In genomic region chr6:22221630-22222029, GRCh38 we compare ENCODE assay signal across 24 cellular contexts.
DNase-seq lines count a peak whose midpoint lies in the region; TF ChIP-seq lines count a peak whose summit lies in the region.
"Had no signal": no experiment of that assay in that cellular context is flagged by ENCODE, and none has a peak within 500 bp of the region (broad histone marks: within the 10 kb centered on the region; RNA-seq: fewer than 3 reads in every experiment).

No MANE protein-coding gene starts in this region.

- H2AFZ ChIP-seq in osteoblast (ENCODE audit: low read length): no peak overlapping the region
- H2AFZ ChIP-seq: parathyroid adenoma had no signal

- H3K27me3 ChIP-seq in endodermal cell (ENCODE audit: control insufficient read depth, insufficient read depth, low read length, poor library complexity, severe bottlenecking): no peaks in the 10 kb centered on the region
- no peaks in the 10 kb centered on the region for H3K27me3 ChIP-seq in iPS-18a (ENCODE audit: control insufficient read depth, insufficient read depth, low read length)
- H3K27me3 ChIP-seq in osteoblast (ENCODE audit: insufficient read depth, low read length): no peaks in the 10 kb centered on the region
- H3K27me3 ChIP-seq in vagina: no peaks in the 10 kb centered on the region
- H3K27me3 ChIP-seq: stomach, transverse colon had no signal

- no peak for TF ChIP-seq POLR2A in vagina (IDR thresholded peaks at IDR 0.05)

- peaks cover 11% of the 10 kb centered on the region for H3K4me1 Mint-ChIP-seq in endodermal cell
- H3K4me1 Mint-ChIP-seq: activated naive CD8-positive, alpha-beta T cell treated with anti-CD3 and anti-CD28 coated beads, Interleukin-2, amount 10 ng/mL, durations not matched to agents 7 days and 5 days; IgD-negative memory B cell; naive thymus-derived CD4-positive, alpha-beta T cell had no signal

- no peaks in the 10 kb centered on the region for H4K20me1 ChIP-seq in osteoblast (ENCODE audit: insufficient read depth, low read length)

- no peak overlapping the region for H3K27ac Mint-ChIP-seq in endodermal cell
- H3K27ac Mint-ChIP-seq: activated naive CD8-positive, alpha-beta T cell treated with anti-CD3 and anti-CD28 coated beads, Interleukin-2, amount 10 ng/mL, durations not matched to agents 7 days and 5 days; IgD-negative memory B cell had no signal

- WGBS in endodermal cell (ENCODE audit: insufficient coverage in 1 of 2, insufficient read length in 1 of 2), 2 experiments: 89% methylated on average over 3 of the region's 3 CpGs; no CpG with 5 or more reads in 1 of the 2 experiments

- no peaks in the 10 kb centered on the region for H3K79me2 ChIP-seq in osteoblast (ENCODE audit: insufficient read depth, low read length)
- H3K79me2 ChIP-seq: parathyroid adenoma had no signal

- H3K27ac ChIP-seq in endodermal cell (ENCODE audit: low read depth, low read length) (no peak overlapping the region), iPS-18a (ENCODE audit: low read length) (no peak overlapping the region), osteoblast (ENCODE audit: low read depth, low read length) (no peak overlapping the region), vagina (no peak overlapping the region)
- H3K27ac ChIP-seq: 22Rv1, HL-60, parathyroid adenoma, stomach, transverse colon, WERI-Rb-1 had no signal

- no peak overlapping the region for H3K4me2 ChIP-seq in osteoblast (ENCODE audit: insufficient read depth, low read length)

- no peak overlapping the region for H3K4me3 Mint-ChIP-seq in endodermal cell
- H3K4me3 Mint-ChIP-seq: activated naive CD8-positive, alpha-beta T cell treated with anti-CD3 and anti-CD28 coated beads, Interleukin-2, amount 10 ng/mL, durations not matched to agents 7 days and 5 days; naive thymus-derived CD4-positive, alpha-beta T cell had no signal

- intact Hi-C loops in vagina (cut with DNase I): no loop called here

- no peak overlapping the region for H3K4me3 ChIP-seq in endodermal cell (ENCODE audit: low read length)
- peak overlapping the region; percentile 24 for H3K4me3 ChIP-seq in iPS-18a (ENCODE audit: low read length)
- H3K4me3 ChIP-seq in osteoblast (ENCODE audit: insufficient read depth, low read length): no peak overlapping the region
- H3K4me3 ChIP-seq in vagina: no peak overlapping the region
- H3K4me3 ChIP-seq: stomach, transverse colon had no signal

- no peaks in the 10 kb centered on the region for H3K27me3 Mint-ChIP-seq in endodermal cell (ENCODE audit: insufficient read depth)
- H3K27me3 Mint-ChIP-seq: activated naive CD8-positive, alpha-beta T cell treated with anti-CD3 and anti-CD28 coated beads, Interleukin-2, amount 10 ng/mL, durations not matched to agents 7 days and 5 days; IgD-negative memory B cell; naive thymus-derived CD4-positive, alpha-beta T cell had no signal

- H3K36me3 Mint-ChIP-seq in endodermal cell (ENCODE audit: low read depth): no peaks in the 10 kb centered on the region
- H3K36me3 Mint-ChIP-seq: activated naive CD8-positive, alpha-beta T cell treated with anti-CD3 and anti-CD28 coated beads, Interleukin-2, amount 10 ng/mL, durations not matched to agents 7 days and 5 days; IgD-negative memory B cell; naive thymus-derived CD4-positive, alpha-beta T cell had no signal

- H3K9me3 ChIP-seq in endodermal cell (ENCODE audit: control insufficient read depth, low read length) (no peaks in the 10 kb centered on the region), iPS-18a (ENCODE audit: control insufficient read depth, low read depth, low read length) (no peaks in the 10 kb centered on the region), osteoblast (ENCODE audit: low read depth, low read length) (no peaks in the 10 kb centered on the region), vagina (no peaks in the 10 kb centered on the region)
- H3K9me3 ChIP-seq: stomach, transverse colon had no signal

- H3K4me1 ChIP-seq in endodermal cell (ENCODE audit: control insufficient read depth, insufficient read depth, low read length) (no peaks in the 10 kb centered on the region), iPS-18a (ENCODE audit: control insufficient read depth, low read depth, low read length) (peaks cover 26% of the 10 kb centered on the region), osteoblast (ENCODE audit: insufficient read depth, low read length) (no peaks in the 10 kb centered on the region), vagina (no peaks in the 10 kb centered on the region)
- H3K4me1 ChIP-seq: parathyroid adenoma, stomach, transverse colon had no signal

- H3K9ac ChIP-seq in endodermal cell (ENCODE audit: extremely low read depth, low read length, poor library complexity, severe bottlenecking): no peak overlapping the region
- peak overlapping the region; percentile 40 for H3K9ac ChIP-seq in iPS-18a (ENCODE audit: low read length)
- H3K9ac ChIP-seq: parathyroid adenoma had no signal

- H3K36me3 ChIP-seq in endodermal cell (ENCODE audit: control insufficient read depth, insufficient read depth, low read length) (no peaks in the 10 kb centered on the region), iPS-18a (ENCODE audit: control insufficient read depth, low read depth, low read length) (no peaks in the 10 kb centered on the region), osteoblast (ENCODE audit: insufficient read depth, low read length) (no peaks in the 10 kb centered on the region), vagina (no peaks in the 10 kb centered on the region)
- H3K36me3 ChIP-seq: stomach, transverse colon, WERI-Rb-1 had no signal

- peaks cover 1% of the 10 kb centered on the region for H3K9me3 Mint-ChIP-seq in endodermal cell
- H3K9me3 Mint-ChIP-seq: activated naive CD8-positive, alpha-beta T cell treated with anti-CD3 and anti-CD28 coated beads, Interleukin-2, amount 10 ng/mL, durations not matched to agents 7 days and 5 days had no signal

- DNase-seq in DMS53 (lab: John Stamatoyannopoulos, UW) (peak; percentile 7), DMS53 treated with DMSO at 0.1 percent for 48 hours (lab: John Stamatoyannopoulos, UW; ENCODE audit: unreplicated experiment) (no peak), endodermal cell (peak; percentile 59), osteoblast (ENCODE audit: insufficient read length, low spot score, missing footprints) (peak; percentile 17), SHP77 treated with DMSO at 0.1 percent for 48 hours (lab: John Stamatoyannopoulos, UW) (no peak), kidney glomerular epithelial cell (lab: John Stamatoyannopoulos, UW) (no peak), vagina (ENCODE audit: extremely low spot score in 2 of 2) (no peak)
- DNase-seq: activated CD8-positive, alpha-beta memory T cell treated with anti-CD3 and anti-CD28 coated beads, Interleukin-2, amount 50 U/mL, for 48 hours; activated naive CD8-positive, alpha-beta T cell treated with anti-CD3 and anti-CD28 coated beads, Interleukin-2, amount 10 ng/mL, durations not matched to agents 7 days and 5 days; AML-193; DMS79 treated with DMSO at 0.1 percent for 48 hours; effector CD4-positive, alpha-beta T cell; mesenchymal stem cell; naive thymus-derived CD4-positive, alpha-beta T cell; NCI-H2081; right cardiac atrium; stomach; transverse colon; WERI-Rb-1 had no signal

- TF ChIP-seq CTCF in endodermal cell (conservative IDR thresholded peaks at IDR 0.05) (no peak), osteoblast (IDR thresholded peaks at IDR 0.05; ENCODE audit: extremely low read depth, low read depth, low read length) (no peak), vagina (IDR thresholded peaks at IDR 0.05) (no peak)

Comparison
In these comparisons a context has a peak if more than half of its experiments do, and no peak if none do; other contexts are left out.
1. DNase-seq: peak in DMS53 (single experiment), endodermal cell (single experiment) and osteoblast (single experiment); none in DMS53 treated with DMSO at 0.1 percent for 48 hours (single experiment), SHP77 treated with DMSO at 0.1 percent for 48 hours (single experiment), kidney glomerular epithelial cell (single experiment) and vagina (0 of 2).